In genomic region chr7:79506481-79506880, GRCh38 we compare ENCODE assay signal across 1 cellular context.
TF ChIP-seq lines count a peak whose summit lies in the region.

No MANE protein-coding gene starts in this region.

TF ChIP-seq in GM23338, 12 proteins besides CTCF, POLR2A, EP300 and RAD21 (continued from another document):
- no peak for TF ChIP-seq ZNF462 (CRISPR knock-in tag; IDR thresholded peaks at IDR 0.05)
- no peak for TF ChIP-seq POLR2AphosphoS5 (IDR thresholded peaks at IDR 0.05; ENCODE audit: low read depth)
- no peak for TF ChIP-seq CREB1 (CRISPR knock-in tag; IDR thresholded peaks at IDR 0.05; ENCODE audit: low read depth)
- no peak for TF ChIP-seq ETS1 (IDR thresholded peaks at IDR 0.05)
- no peak for TF ChIP-seq EZH2 (IDR thresholded peaks at IDR 0.05; ENCODE audit: low read depth, unreplicated experiment)
TF ChIP-seq in GM23338: peak in this region for 0.
